ENCODE assay signal across 27 cellular contexts in genomic region chr6:31121131-31121790, GRCh38. TPM values are rescaled to one million over a fixed set of nuclear protein-coding genes. Genes with fewer than 3 reads are reported as not detected.
DNase-seq lines count a peak whose midpoint lies in the region; ATAC-seq and TF ChIP-seq lines count a peak whose summit lies in the region.
"Had no signal": no experiment of that assay in that cellular context is flagged by ENCODE, and none has a peak within 500 bp of the region (broad histone marks: within the 10 kb centered on the region; RNA-seq: fewer than 3 reads in every experiment).

No MANE protein-coding gene starts in this region.

- H3K27me3 Mint-ChIP-seq in nephron progenitor cell (ENCODE audit: low read depth, poor library complexity), result peaks cover 3% of the 10 kb centered on the region

- H3K4me1 Mint-ChIP-seq in nephron progenitor cell, result peaks cover 31% of the 10 kb centered on the region

- POLR2A ChIA-PET in RWPE1 (lab: Yijun Ruan, JAX; ENCODE audit: low non-redundant PET), result interaction anchor here (0.5 kb wide), 1 partner anchor 477 kb away, joined by 3 read pairs; no protein-coding TSS in a partner anchor

- DNase-seq in RWPE1 (ENCODE audit: low spot score) (no peak), islet precursor cell (peak; percentile 65), nephron progenitor cell (no peak), left lobe of liver (ENCODE audit: low spot score) (no peak), GM19238 (ENCODE audit: insufficient read length, low spot score) (no peak)
- DNase-seq: C1 segment of cervical spinal cord; Caco-2; CD8-positive, alpha-beta T cell; DMS79 treated with DMSO at 0.1 percent for 48 hours; GF-D8; IMR-90; KG1; MM.1S; NCI-H1048; NCI-H1417 treated with DMSO at 0.1 percent for 48 hours; NCI-H1694 treated with DMSO at 0.1 percent for 48 hours; NCI-H2081; NCI-H2227 treated with DMSO at 0.1 percent for 48 hours; NCI-H526 treated with DMSO at 0.1 percent for 48 hours; PC-9; SHP77 treated with DMSO at 0.1 percent for 48 hours had no signal

- H3K27ac Mint-ChIP-seq in nephron progenitor cell, result peak overlapping the region; percentile 34
- H3K27ac Mint-ChIP-seq: CD8-positive, alpha-beta T cell had no signal

- no peak overlapping the region for H3K4me3 Mint-ChIP-seq in nephron progenitor cell
- H3K4me3 Mint-ChIP-seq: CD8-positive, alpha-beta T cell had no signal

- H3K9me3 Mint-ChIP-seq in nephron progenitor cell, result no peaks in the 10 kb centered on the region
- H3K9me3 Mint-ChIP-seq: CD8-positive, alpha-beta T cell had no signal

- ATAC-seq in left lobe of liver (no peak), GM19395 (IDR thresholded peaks at IDR 0.05; ENCODE audit: unreplicated experiment) (no peak), HG02884 (IDR thresholded peaks at IDR 0.05; ENCODE audit: unreplicated experiment) (no peak)
- ATAC-seq: CD8-positive, alpha-beta T cell had no signal

- peak overlapping the region; percentile 91 for H3K27ac ChIP-seq in RWPE1
- H3K27ac ChIP-seq: PC-9, SK-N-MC had no signal

- H3K36me3 Mint-ChIP-seq in nephron progenitor cell (ENCODE audit: low read depth), result no peaks in the 10 kb centered on the region
- H3K36me3 Mint-ChIP-seq: CD8-positive, alpha-beta T cell had no signal

- CTCF ChIA-PET in RWPE1 (lab: Yijun Ruan, JAX), result no interaction called here

- no peak for TF ChIP-seq CTCF in RWPE1 (conservative IDR thresholded peaks at IDR 0.05; ENCODE audit: low read depth)
- no peak for TF ChIP-seq CTCF in nephron progenitor cell (IDR thresholded peaks at IDR 0.05)

RNA-seq across cellular contexts. Expression of gene CDSN, which starts 1.0 kb away (rescaled TPM):
- total RNA-seq in left lobe of liver, result not detected
- total RNA-seq: A673; Caco-2; CD8-positive, alpha-beta T cell; IMR-90; NCI-H460; RPMI7951 had no signal

RNA-seq across cellular contexts. Expression of gene PSORS1C1, which starts 6.7 kb away (rescaled TPM):
- total RNA-seq in left lobe of liver, result not detected
- total RNA-seq: A673; CD8-positive, alpha-beta T cell had no signal

RNA-seq across cellular contexts. Expression of gene C6orf15, which starts 8.9 kb away (rescaled TPM):
- not detected for total RNA-seq in left lobe of liver
- total RNA-seq: A673; Caco-2; CD8-positive, alpha-beta T cell; IMR-90; NCI-H460; RPMI7951 had no signal

RNA-seq across cellular contexts. Expression of gene PSORS1C2, which starts 17.6 kb away (rescaled TPM):
- not detected for total RNA-seq in left lobe of liver
- total RNA-seq: A673; Caco-2; CD8-positive, alpha-beta T cell; IMR-90; NCI-H460; PC-9; RPMI7951 had no signal

RNA-seq across cellular contexts. Expression of gene CCHCR1, which starts 36.3 kb away (rescaled TPM):
- total RNA-seq in left lobe of liver, result 9.6 TPM
